Comparison of ENCODE assay signal across 31 cellular contexts in the genomic region with DNA sequence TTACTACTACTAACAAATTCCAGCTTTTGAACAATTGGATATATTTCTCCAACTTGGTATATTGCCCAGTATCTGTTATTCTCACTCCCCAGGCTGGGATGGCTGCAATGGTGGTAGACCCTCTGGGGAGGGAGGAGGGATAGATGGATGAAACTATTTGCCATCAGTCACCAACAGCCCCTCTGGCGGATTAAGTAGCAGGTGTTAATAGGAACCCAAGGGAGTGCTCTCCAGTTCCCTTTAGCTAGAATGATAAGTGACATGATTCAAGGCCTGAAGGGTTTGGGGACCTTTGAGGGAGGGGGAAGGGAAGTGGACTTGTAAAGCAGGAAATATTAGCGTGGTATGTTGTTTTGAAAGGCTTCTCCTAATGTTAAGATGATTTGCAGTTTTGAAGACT.
"Had no signal": no experiment of that assay in that cellular context is flagged by ENCODE, and none has a peak within 500 bp of the region (broad histone marks: within the 10 kb centered on the region; RNA-seq: fewer than 3 reads in every experiment).

No MANE protein-coding gene starts in this region.

- H3K36me3 Mint-ChIP-seq: activated CD8-positive, alpha-beta memory T cell treated with anti-CD3 and anti-CD28 coated beads, Interleukin-2, amount 10 ng/mL, durations not matched to agents 7 days and 5 days; activated naive CD8-positive, alpha-beta T cell treated with anti-CD3 and anti-CD28 coated beads for 36 hours; stimulated activated effector memory CD8-positive, alpha-beta T cell treated with anti-CD3 and anti-CD28 coated beads, Interleukin-12 subunit alpha, Interleukin-12 subunit beta, amount 100 ng/mL, for 72 hours had no signal

- H3K27me3 Mint-ChIP-seq: activated CD4-positive, alpha-beta T cell treated with anti-CD3 and anti-CD28 coated beads for 36 hours; activated CD8-positive, alpha-beta memory T cell treated with anti-CD3 and anti-CD28 coated beads, Interleukin-2, amount 10 ng/mL, durations not matched to agents 7 days and 5 days; activated naive CD8-positive, alpha-beta T cell treated with anti-CD3 and anti-CD28 coated beads for 36 hours; naive B cell; stimulated activated naive CD8-positive, alpha-beta T cell treated with anti-CD3 and anti-CD28 coated beads, Interleukin-15, Interleukin-2, amounts not matched to agents 100 ng/mL and 50 ng/mL, for 24 hours had no signal

- H3K4me1 Mint-ChIP-seq: activated CD4-positive, alpha-beta T cell treated with anti-CD3 and anti-CD28 coated beads for 36 hours; activated CD8-positive, alpha-beta memory T cell treated with anti-CD3 and anti-CD28 coated beads, Interleukin-2, amount 10 ng/mL, durations not matched to agents 7 days and 5 days; activated naive CD8-positive, alpha-beta T cell treated with anti-CD3 and anti-CD28 coated beads for 36 hours; naive B cell; stimulated activated effector memory CD8-positive, alpha-beta T cell treated with anti-CD3 and anti-CD28 coated beads, Interleukin-12 subunit alpha, Interleukin-12 subunit beta, amount 100 ng/mL, for 72 hours had no signal

- H3K4me3 Mint-ChIP-seq: activated CD4-positive, alpha-beta T cell treated with anti-CD3 and anti-CD28 coated beads for 36 hours; activated CD8-positive, alpha-beta memory T cell treated with anti-CD3 and anti-CD28 coated beads, Interleukin-2, amount 10 ng/mL, durations not matched to agents 7 days and 5 days; activated CD8-positive, alpha-beta T cell treated with anti-CD3 and anti-CD28 coated beads, Interleukin-2, amount 10 ng/mL, durations not matched to agents 7 days and 5 days; activated naive CD8-positive, alpha-beta T cell treated with anti-CD3 and anti-CD28 coated beads for 36 hours; mesothelial cell of epicardium; naive B cell; stimulated activated effector memory CD8-positive, alpha-beta T cell treated with anti-CD3 and anti-CD28 coated beads, Interleukin-12 subunit alpha, Interleukin-12 subunit beta, amount 100 ng/mL, for 72 hours; stimulated activated naive CD8-positive, alpha-beta T cell treated with anti-CD3 and anti-CD28 coated beads, Interleukin-15, Interleukin-2, amounts not matched to agents 100 ng/mL and 50 ng/mL, for 24 hours; T-helper 2 cell treated with Interferon-gamma antibody and Interleukin-4, amounts not matched to agents 5 μg/mL and 100 μg/mL, for 36 hours had no signal

- H3K27ac Mint-ChIP-seq: activated CD4-positive, alpha-beta T cell treated with anti-CD3 and anti-CD28 coated beads for 36 hours; activated CD8-positive, alpha-beta memory T cell treated with anti-CD3 and anti-CD28 coated beads, Interleukin-2, amount 10 ng/mL, durations not matched to agents 7 days and 5 days; activated CD8-positive, alpha-beta T cell treated with anti-CD3 and anti-CD28 coated beads, Interleukin-2, amount 10 ng/mL, durations not matched to agents 7 days and 5 days; activated naive CD8-positive, alpha-beta T cell treated with anti-CD3 and anti-CD28 coated beads for 36 hours; mesothelial cell of epicardium; naive B cell; stimulated activated effector memory CD8-positive, alpha-beta T cell treated with anti-CD3 and anti-CD28 coated beads, Interleukin-12 subunit alpha, Interleukin-12 subunit beta, amount 100 ng/mL, for 72 hours; stimulated activated naive CD8-positive, alpha-beta T cell treated with anti-CD3 and anti-CD28 coated beads, Interleukin-15, Interleukin-2, amounts not matched to agents 100 ng/mL and 50 ng/mL, for 24 hours; T-helper 2 cell treated with Interferon-gamma antibody and Interleukin-4, amounts not matched to agents 5 μg/mL and 100 μg/mL, for 36 hours had no signal

- H3K4me3 ChIP-seq: adrenal gland, body of pancreas, heart left ventricle, pancreas, prostate gland, sigmoid colon, thoracic aorta, uterus had no signal

- DNase-seq: activated CD4-positive, alpha-beta T cell treated with anti-CD3 and anti-CD28 coated beads for 36 hours; activated CD4-positive, CD25-positive, alpha-beta regulatory T cell; activated CD8-positive, alpha-beta memory T cell treated with anti-CD3 and anti-CD28 coated beads, Interleukin-2, amount 10 ng/mL, durations not matched to agents 7 days and 5 days; activated CD8-positive, alpha-beta T cell treated with anti-CD3 and anti-CD28 coated beads, Interleukin-2, amount 10 ng/mL, durations not matched to agents 7 days and 5 days; activated effector memory CD4-positive, alpha-beta T cell treated with Interleukin-2 at 50 U/mL for 16 hours; activated naive CD4-positive, alpha-beta T cell treated with Interleukin-2 at 50 U/mL for 16 hours; activated naive CD8-positive, alpha-beta T cell treated with anti-CD3 and anti-CD28 coated beads for 36 hours; activated T-cell treated with anti-CD3 and anti-CD28 coated beads, Interleukin-2, amount 50 U/mL, for 48 hours; adrenal gland; aorta; body of pancreas; effector memory CD4-positive, alpha-beta T cell; heart left ventricle; left cardiac atrium; left ventricle myocardium superior; mammary epithelial cell; naive B cell; nucleus accumbens; pancreas; sigmoid colon; small intestine; stimulated activated CD4-positive, alpha-beta T cell treated with anti-CD3 and anti-CD28 coated beads, Interleukin-4, amount 100 ng/mL, for 24 hours; T-helper 1 cell; trophoblast cell; uterus had no signal

- H3K27ac ChIP-seq: adrenal gland, body of pancreas, heart left ventricle, pancreas, prostate gland, sigmoid colon, thoracic aorta, uterus had no signal
